ENCODE assay signal across 8 cellular contexts in genomic region chr15:55221090-55222011, GRCh38. TPM values are rescaled to one million over a fixed set of nuclear protein-coding genes. Genes with fewer than 3 reads are reported as not detected.
DNase-seq lines count a peak whose midpoint lies in the region; ATAC-seq and TF ChIP-seq lines count a peak whose summit lies in the region.

No MANE protein-coding gene starts in this region.

- H3K27me3 Mint-ChIP-seq in activated naive CD8-positive, alpha-beta T cell treated with anti-CD3 and anti-CD28 coated beads for 36 hours = no peaks in the 10 kb centered on the region
- H3K27me3 Mint-ChIP-seq in type B pancreatic cell = no peaks in the 10 kb centered on the region

- H3K36me3 Mint-ChIP-seq in activated naive CD8-positive, alpha-beta T cell treated with anti-CD3 and anti-CD28 coated beads for 36 hours = peaks cover 63% of the 10 kb centered on the region
- H3K36me3 Mint-ChIP-seq in type B pancreatic cell = no peaks in the 10 kb centered on the region

- DNase-seq in ELF-1 (ENCODE audit: low read depth, low spot score) (peak; percentile 7), NAMALWA (ENCODE audit: low spot score) (peak; percentile 5), islet precursor cell (peak; percentile 57), type B pancreatic cell (ENCODE audit: extremely low spot score, unreplicated experiment) (no peak), NCI-H1105 (lab: John Stamatoyannopoulos, UW) (no peak)
- peak; percentile 48 for DNase-seq in activated naive CD8-positive, alpha-beta T cell treated with anti-CD3 and anti-CD28 coated beads for 36 hours

- peak overlapping the region; percentile 92 for H3K27ac Mint-ChIP-seq in activated naive CD8-positive, alpha-beta T cell treated with anti-CD3 and anti-CD28 coated beads for 36 hours
- H3K27ac Mint-ChIP-seq in type B pancreatic cell = peak overlapping the region; percentile 14

- peak; percentile 38 for ATAC-seq in GM21619 (IDR thresholded peaks at IDR 0.05; ENCODE audit: unreplicated experiment)
- no peak for ATAC-seq in HG02852 (IDR thresholded peaks at IDR 0.05; ENCODE audit: unreplicated experiment)

- H3K9me3 Mint-ChIP-seq in activated naive CD8-positive, alpha-beta T cell treated with anti-CD3 and anti-CD28 coated beads for 36 hours = no peaks in the 10 kb centered on the region
- H3K9me3 Mint-ChIP-seq in type B pancreatic cell = no peaks in the 10 kb centered on the region

- H3K4me1 Mint-ChIP-seq in activated naive CD8-positive, alpha-beta T cell treated with anti-CD3 and anti-CD28 coated beads for 36 hours = peaks cover 61% of the 10 kb centered on the region
- no peaks in the 10 kb centered on the region for H3K4me1 Mint-ChIP-seq in type B pancreatic cell (ENCODE audit: unreplicated experiment)

- TF ChIP-seq CTCF in type B pancreatic cell (conservative IDR thresholded peaks at IDR 0.05) = no peak

- peak overlapping the region; percentile 18 for H3K4me3 Mint-ChIP-seq in activated naive CD8-positive, alpha-beta T cell treated with anti-CD3 and anti-CD28 coated beads for 36 hours
- H3K4me3 Mint-ChIP-seq in type B pancreatic cell = no peak overlapping the region

RNA-seq across cellular contexts. Expression of gene RSL24D1, which starts 24.6 kb away (rescaled TPM):
- 100 to 1,000 TPM; 179 to 181 TPM for total RNA-seq in activated naive CD8-positive, alpha-beta T cell treated with anti-CD3 and anti-CD28 coated beads for 36 hours
- total RNA-seq in type B pancreatic cell (ENCODE audit: low replicate concordance) = 65.8 and 68.3 TPM in 2 replicates

Comparison
In these comparisons a context has a peak if more than half of its experiments do, and no peak if none do; other contexts are left out.
1. DNase-seq: peak in ELF-1 (single experiment), NAMALWA (single experiment), activated naive CD8-positive, alpha-beta T cell treated with anti-CD3 and anti-CD28 coated beads for 36 hours (single experiment) and islet precursor cell (single experiment); none in type B pancreatic cell (single experiment) and NCI-H1105 (single experiment).